1 cellular context compared by ENCODE assay signal in the genomic region with DNA sequence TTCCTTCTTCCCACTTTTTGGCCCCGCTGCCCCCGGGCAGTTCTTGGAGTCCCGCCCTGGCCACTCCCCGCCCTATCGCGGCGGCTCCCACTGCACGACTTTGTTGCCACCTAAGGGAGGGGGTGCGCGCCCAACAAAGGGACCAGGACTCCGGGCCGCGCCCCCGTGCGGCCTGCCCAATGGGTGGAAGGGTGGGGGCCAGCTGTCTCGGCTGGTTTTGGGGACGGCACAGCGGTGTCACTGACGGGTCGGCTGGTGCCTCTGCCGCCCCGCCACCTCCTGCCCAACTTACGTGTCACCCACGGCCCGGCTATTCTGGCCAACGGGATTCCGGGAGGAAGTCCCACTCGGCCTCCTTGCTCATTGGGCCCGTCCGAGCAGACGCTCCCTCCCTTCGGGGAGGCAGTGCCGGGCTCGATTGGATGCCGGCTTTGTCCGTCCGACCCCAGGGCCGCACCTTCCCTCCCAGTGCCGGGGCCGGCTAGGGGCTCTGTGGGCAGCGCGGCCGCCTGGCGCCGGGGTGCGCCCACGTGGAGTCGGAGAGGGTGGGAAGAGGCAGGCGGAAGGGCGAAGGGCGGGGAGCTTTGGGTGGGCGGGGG.
TF ChIP-seq lines count a peak whose summit lies in the region.

A gene with protein sequence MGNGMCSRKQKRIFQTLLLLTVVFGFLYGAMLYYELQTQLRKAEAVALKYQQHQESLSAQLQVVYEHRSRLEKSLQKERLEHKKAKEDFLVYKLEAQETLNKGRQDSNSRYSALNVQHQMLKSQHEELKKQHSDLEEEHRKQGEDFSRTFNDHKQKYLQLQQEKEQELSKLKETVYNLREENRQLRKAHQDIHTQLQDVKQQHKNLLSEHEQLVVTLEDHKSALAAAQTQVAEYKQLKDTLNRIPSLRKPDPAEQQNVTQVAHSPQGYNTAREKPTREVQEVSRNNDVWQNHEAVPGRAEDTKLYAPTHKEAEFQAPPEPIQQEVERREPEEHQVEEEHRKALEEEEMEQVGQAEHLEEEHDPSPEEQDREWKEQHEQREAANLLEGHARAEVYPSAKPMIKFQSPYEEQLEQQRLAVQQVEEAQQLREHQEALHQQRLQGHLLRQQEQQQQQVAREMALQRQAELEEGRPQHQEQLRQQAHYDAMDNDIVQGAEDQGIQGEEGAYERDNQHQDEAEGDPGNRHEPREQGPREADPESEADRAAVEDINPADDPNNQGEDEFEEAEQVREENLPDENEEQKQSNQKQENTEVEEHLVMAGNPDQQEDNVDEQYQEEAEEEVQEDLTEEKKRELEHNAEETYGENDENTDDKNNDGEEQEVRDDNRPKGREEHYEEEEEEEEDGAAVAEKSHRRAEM (minus strand): TSS at position 314 of the 599 bp plus-strand sequence. CDS start 639 bp downstream, outside the sequence.

TF ChIP-seq in HCT116, 20 proteins besides CTCF, POLR2A, EP300 and RAD21 (continued from another document):
- TF ChIP-seq TCF7L2 (IDR thresholded peaks at IDR 0.05; ENCODE audit: borderline replicate concordance, extremely low read depth, insufficient read depth, insufficient read length) = no peak
- TF ChIP-seq ATF3 (IDR thresholded peaks at IDR 0.05) = no peak
- peak; percentile 63; the same call in 1 of the 2 replicates for TF ChIP-seq EGR1 (IDR thresholded peaks at IDR 0.05; ENCODE audit: low read depth)
- no peak for TF ChIP-seq FOSL1 (IDR thresholded peaks at IDR 0.05; ENCODE audit: low read depth)
- TF ChIP-seq YY1 (IDR thresholded peaks at IDR 0.05; ENCODE audit: extremely low read depth, insufficient replicate concordance, low read depth, low read length) = peak; percentile 11
- TF ChIP-seq EZH2 (IDR thresholded peaks at IDR 0.05) = no peak
- TF ChIP-seq SIN3A (IDR thresholded peaks at IDR 0.05; ENCODE audit: low read depth) = peak; percentile 91
- TF ChIP-seq SRF (IDR thresholded peaks at IDR 0.05; ENCODE audit: low read depth) = no peak
- no peak for TF ChIP-seq POLR2AphosphoS5 (IDR thresholded peaks at IDR 0.05; ENCODE audit: low read depth, low read length)
- no peak for TF ChIP-seq REST (IDR thresholded peaks at IDR 0.05; ENCODE audit: low read depth)
- TF ChIP-seq, protein P1, sequence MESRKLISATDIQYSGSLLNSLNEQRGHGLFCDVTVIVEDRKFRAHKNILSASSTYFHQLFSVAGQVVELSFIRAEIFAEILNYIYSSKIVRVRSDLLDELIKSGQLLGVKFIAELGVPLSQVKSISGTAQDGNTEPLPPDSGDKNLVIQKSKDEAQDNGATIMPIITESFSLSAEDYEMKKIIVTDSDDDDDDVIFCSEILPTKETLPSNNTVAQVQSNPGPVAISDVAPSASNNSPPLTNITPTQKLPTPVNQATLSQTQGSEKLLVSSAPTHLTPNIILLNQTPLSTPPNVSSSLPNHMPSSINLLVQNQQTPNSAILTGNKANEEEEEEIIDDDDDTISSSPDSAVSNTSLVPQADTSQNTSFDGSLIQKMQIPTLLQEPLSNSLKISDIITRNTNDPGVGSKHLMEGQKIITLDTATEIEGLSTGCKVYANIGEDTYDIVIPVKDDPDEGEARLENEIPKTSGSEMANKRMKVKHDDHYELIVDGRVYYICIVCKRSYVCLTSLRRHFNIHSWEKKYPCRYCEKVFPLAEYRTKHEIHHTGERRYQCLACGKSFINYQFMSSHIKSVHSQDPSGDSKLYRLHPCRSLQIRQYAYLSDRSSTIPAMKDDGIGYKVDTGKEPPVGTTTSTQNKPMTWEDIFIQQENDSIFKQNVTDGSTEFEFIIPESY (IDR thresholded peaks at IDR 0.05; ENCODE audit: extremely low read depth, insufficient replicate concordance, low read length) = no peak
